29 cellular contexts compared by ENCODE assay signal in genomic region chr9:93622725-93623124, GRCh38.
"Had no signal": no experiment of that assay in that cellular context is flagged by ENCODE, and none has a peak within 500 bp of the region (broad histone marks: within the 10 kb centered on the region; RNA-seq: fewer than 3 reads in every experiment).

No MANE protein-coding gene starts in this region.

- H3K9me3 ChIP-seq: pancreas, prostate gland, testis had no signal

- H3K36me3 ChIP-seq: adrenal gland, cardiac muscle cell, pancreas, prostate gland, transverse colon had no signal

- H3K4me3 ChIP-seq: adrenal gland, body of pancreas, cardiac muscle cell, pancreas, prostate gland, smooth muscle cell, testis, transverse colon had no signal

- FAIRE-seq: endothelial cell of umbilical vein, keratinocyte, pancreas, urothelium cell line had no signal

- H3K4me1 ChIP-seq: testis had no signal

- ATAC-seq: body of pancreas, left cardiac atrium, left ventricle myocardium superior, pancreas had no signal

- H3K27me3 ChIP-seq: adrenal gland, body of pancreas, cardiac muscle cell, pancreas, testis, transverse colon had no signal

- H3K27ac ChIP-seq: adrenal gland, body of pancreas, cardiac muscle cell, pancreas, prostate gland, testis, transverse colon had no signal

- DNase-seq: activated CD4-positive, alpha-beta memory T cell treated with anti-CD3 and anti-CD28 coated beads, Interleukin-2, amount 10 ng/mL, durations not matched to agents 7 days and 5 days; activated CD4-positive, alpha-beta T cell treated with anti-CD3 and anti-CD28 coated beads, Interleukin-2, amount 10 ng/mL, durations not matched to agents 7 days and 5 days; activated CD4-positive, CD25-positive, alpha-beta regulatory T cell; activated naive CD4-positive, alpha-beta T cell; activated naive CD8-positive, alpha-beta T cell treated with anti-CD3 and anti-CD28 coated beads for 36 hours; activated T-cell treated with anti-CD3 and anti-CD28 coated beads, Interleukin-2, amount 50 U/mL, for 48 hours; adrenal gland; aorta; body of pancreas; cortex of kidney; hippocampal formation; left cardiac atrium; left ventricle myocardium superior; naive B cell; nephron progenitor cell; nucleus accumbens; retina; stimulated activated CD4-positive, alpha-beta T cell treated with anti-CD3 and anti-CD28 coated beads, Interleukin-1b, Interleukin-23, amount 100 ng/mL, for 48 hours; stimulated activated naive CD4-positive, alpha-beta T cell treated with Interleukin-2 at 50 U/mL for 16 hours; T-helper 1 cell; testis; transverse colon had no signal
